22 cellular contexts compared by ENCODE assay signal in the genomic region with DNA sequence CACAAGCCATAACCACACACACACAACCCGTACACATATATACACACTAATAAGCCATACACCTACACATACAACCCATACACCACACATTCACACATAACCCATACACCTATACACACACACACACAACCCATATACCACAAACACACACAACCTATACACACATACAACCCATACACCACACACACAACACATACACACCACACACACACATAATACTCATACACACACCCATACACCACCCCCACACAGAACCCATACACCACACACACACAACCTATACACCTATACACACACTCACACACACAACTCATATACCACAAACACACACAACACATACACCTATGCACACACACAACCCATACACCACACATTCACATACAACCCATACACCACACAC. TPM values are rescaled to one million over a fixed set of nuclear protein-coding genes. Genes with fewer than 3 reads are reported as not detected.
A peak's percentile ranks its signal among the peaks of the same experiment; 100 is the strongest.
DNase-seq lines count a peak whose midpoint lies in the region; ATAC-seq, FAIRE-seq and TF ChIP-seq lines count a peak whose summit lies in the region.
"Had no signal": no experiment of that assay in that cellular context is flagged by ENCODE, and none has a peak within 500 bp of the region (broad histone marks: within the 10 kb centered on the region; RNA-seq: fewer than 3 reads in every experiment).

No MANE protein-coding gene starts in this region.

- H3K9me2 ChIP-seq in Karpas-422 (replicated peaks; ENCODE audit: insufficient read depth, low read length): no peaks in the 10 kb centered on the region

- CTCF ChIA-PET in activated CD4-positive, alpha-beta T cell treated with anti-CD3 and anti-CD28 coated beads, Interleukin-2, amount 10 ng/mL, durations not matched to agents 7 days and 5 days (lab: Charles Lee): no interaction called here
- CTCF ChIA-PET in GM12878 (lab: Yijun Ruan, JAX): no interaction called here

- POLR2A ChIA-PET in activated CD4-positive, alpha-beta T cell treated with anti-CD3 and anti-CD28 coated beads, Interleukin-2, amount 10 ng/mL, durations not matched to agents 7 days and 5 days (lab: Charles Lee): no interaction called here
- POLR2A ChIA-PET in GM12878 (lab: Charles Lee): no interaction called here

- H3K79me2 ChIP-seq in Karpas-422 (ENCODE audit: low read length) (peaks cover 4% of the 10 kb centered on the region; the same call in 1 of the 2 replicates), GM12878 (ENCODE audit: control insufficient read depth, insufficient read depth, low read length) (peaks cover 17% of the 10 kb centered on the region)

- H3K9ac ChIP-seq in Karpas-422 (ENCODE audit: low read length): peak overlapping the region; percentile 84
- H3K9ac ChIP-seq in GM12878 (ENCODE audit: control insufficient read depth, insufficient read depth, low read length): no peak overlapping the region

- peak overlapping the region; percentile 2 for H3K4me2 ChIP-seq in Karpas-422 (ENCODE audit: low read depth, low read length, poor library complexity, severe bottlenecking)
- H3K4me2 ChIP-seq in GM12878 (ENCODE audit: control insufficient read depth, insufficient read depth): no peak overlapping the region

- RAD21 ChIA-PET in GM12878 (lab: Charles Lee; ENCODE audit: unreplicated experiment): no interaction called here

- peak overlapping the region; percentile 3 for H3K27ac Mint-ChIP-seq in activated CD4-positive, alpha-beta T cell treated with anti-CD3 and anti-CD28 coated beads, Interleukin-2, amount 10 ng/mL, durations not matched to agents 7 days and 5 days
- peak overlapping the region; percentile 91 to 99 (median 96) for H3K27ac Mint-ChIP-seq in naive B cell
- peak overlapping the region in 1 of 2 donors; percentile 6 for H3K27ac Mint-ChIP-seq in activated naive CD4-positive, alpha-beta T cell treated with anti-CD3 and anti-CD28 coated beads, Interleukin-2, amount 50 U/mL, for 72 hours

- no peaks in the 10 kb centered on the region for H3K36me3 ChIP-seq in Karpas-422 (ENCODE audit: insufficient read depth, low read length)
- no peaks in the 10 kb centered on the region for H3K36me3 ChIP-seq in GM12878 (ENCODE audit: control insufficient read depth in 2 of 2, insufficient read depth in 2 of 2, low read length in 1 of 2)
- H3K36me3 ChIP-seq: BE2C, SJCRH30 had no signal

- WGBS in GM12878 (ENCODE audit: insufficient coverage, insufficient replicate concordance, low lambda C conversion rate, missing lambda C conversion rate): 100% methylated on average over 1 of the region's 1 CpG

- H3K27me3 ChIP-seq in Karpas-422 (ENCODE audit: low read length) (no peaks in the 10 kb centered on the region), GM12878 (replicated peaks in 1 of 2; ENCODE audit: control insufficient read depth in 2 of 2, insufficient read depth in 2 of 2, low read length in 1 of 2) (no peaks in the 10 kb centered on the region)
- H3K27me3 ChIP-seq: BE2C, SJCRH30 had no signal

- TF ChIP-seq CTCF in GM12878 (IDR thresholded peaks at IDR 0.05 in 2 of 3, conservative IDR thresholded peaks at IDR 0.05 in 1 of 3; ENCODE audit: control insufficient read depth in 2 of 3, extremely low read depth in 1 of 3, insufficient read depth in 1 of 3, low read depth in 3 of 3, low read length in 3 of 3): no peak

- SMC1A ChIA-PET in GM12878 (lab: Charles Lee; ENCODE audit: uncharacterized antibody, unreplicated experiment): no interaction called here

- no peak for TF ChIP-seq RAD21 in GM12878 (IDR thresholded peaks at IDR 0.05; ENCODE audit: insufficient read depth, low read depth, low read length)

- H3K36me3 Mint-ChIP-seq in activated CD4-positive, alpha-beta T cell treated with anti-CD3 and anti-CD28 coated beads, Interleukin-2, amount 10 ng/mL, durations not matched to agents 7 days and 5 days (ENCODE audit: low read depth): no peaks in the 10 kb centered on the region
- peaks cover 0 to 9% of the 10 kb centered on the region in 2 donors for H3K36me3 Mint-ChIP-seq in naive B cell
- H3K36me3 Mint-ChIP-seq in activated naive CD4-positive, alpha-beta T cell treated with anti-CD3 and anti-CD28 coated beads, Interleukin-2, amount 50 U/mL, for 72 hours: no peaks in the 10 kb centered on the region
- H3K36me3 Mint-ChIP-seq: CD4-positive, CD25-positive, alpha-beta regulatory T cell had no signal

- H3K27ac ChIP-seq in Karpas-422 (ENCODE audit: low read length) (peak overlapping the region; percentile 96), GM12878 (ENCODE audit: control insufficient read depth, insufficient read depth) (peak overlapping the region; percentile 81)
- H3K27ac ChIP-seq: 22Rv1, SJCRH30 had no signal

- in situ Hi-C loops in GM12878 (cut with MboI): no loop called here

- TF ChIP-seq EP300 in GM12878 (IDR thresholded peaks at IDR 0.05; ENCODE audit: borderline replicate concordance in 1 of 2, control insufficient read depth in 1 of 2, low read depth in 2 of 2, low read length in 2 of 2): no peak

- no peak for TF ChIP-seq POLR2A in GM12878 (IDR thresholded peaks at IDR 0.05; ENCODE audit: low read depth, low read length)

- FAIRE-seq in GM12878 (lab: Jason Lieb, UNC): no peak
- FAIRE-seq: G401.6 had no signal

- no peak for DNase-seq in activated CD4-positive, alpha-beta T cell treated with anti-CD3 and anti-CD28 coated beads, Interleukin-2, amount 10 ng/mL, durations not matched to agents 7 days and 5 days
- no peak for DNase-seq in activated CD4-positive, alpha-beta T cell treated with anti-CD3 and anti-CD28 coated beads, Interleukin-2, amount 50 U/mL, for 1 hour
- DNase-seq in Karpas-422: no peak
- DNase-seq in GM12878 (ENCODE audit: low read depth, low spot score): no peak
- no peak for DNase-seq in naive B cell
- DNase-seq in AG20443 (ENCODE audit: low spot score): no peak
- no peak for DNase-seq in activated naive CD4-positive, alpha-beta T cell treated with anti-CD3 and anti-CD28 coated beads, Interleukin-2, amount 50 U/mL, for 72 hours (ENCODE audit: low spot score in 2 of 2)
- no peak for DNase-seq in cerebellum (ENCODE audit: low spot score)
- DNase-seq: BE2C; CD4-positive, CD25-positive, alpha-beta regulatory T cell; COR-L47; DMS 273 treated with DMSO at 0.1 percent for 48 hours; DND-41; HCEC 1CT; NCI-H1417 treated with DMSO at 0.1 percent for 48 hours; NCI-H187 treated with DMSO at 0.1 percent for 48 hours; NCI-H226; NCI-H524; NCI-H82; SJCRH30 had no signal

- H3K27me3 Mint-ChIP-seq in activated CD4-positive, alpha-beta T cell treated with anti-CD3 and anti-CD28 coated beads, Interleukin-2, amount 10 ng/mL, durations not matched to agents 7 days and 5 days: no peaks in the 10 kb centered on the region
- H3K27me3 Mint-ChIP-seq in naive B cell: no peaks in the 10 kb centered on the region
- H3K27me3 Mint-ChIP-seq: CD4-positive, CD25-positive, alpha-beta regulatory T cell had no signal

- ATAC-seq in GM12878: no peak
- no peak for ATAC-seq in naive B cell (ENCODE audit: low read depth in 2 of 2)
- no peak for ATAC-seq in activated naive CD4-positive, alpha-beta T cell treated with anti-CD3 and anti-CD28 coated beads, Interleukin-2, amount 50 U/mL, for 72 hours

- H4K20me1 ChIP-seq in Karpas-422 (ENCODE audit: insufficient read depth, low read depth, low read length): no peaks in the 10 kb centered on the region
- H4K20me1 ChIP-seq in GM12878 (ENCODE audit: control insufficient read depth, insufficient read depth): no peaks in the 10 kb centered on the region

- BruUV-seq in GM12878 (replicated peaks; lab: Mats Ljungman, UMichigan): no TSS peak

- H3K4me3 Mint-ChIP-seq in activated CD4-positive, alpha-beta T cell treated with anti-CD3 and anti-CD28 coated beads, Interleukin-2, amount 10 ng/mL, durations not matched to agents 7 days and 5 days: no peak overlapping the region
- H3K4me3 Mint-ChIP-seq in naive B cell: peak overlapping the region; percentile 20 to 89 (median 58)

- H3K4me1 Mint-ChIP-seq in activated CD4-positive, alpha-beta T cell treated with anti-CD3 and anti-CD28 coated beads, Interleukin-2, amount 10 ng/mL, durations not matched to agents 7 days and 5 days: no peaks in the 10 kb centered on the region
- peaks cover 45 to 56% (median 56%) of the 10 kb centered on the region in 3 donors for H3K4me1 Mint-ChIP-seq in naive B cell

- intact Hi-C loops in GM12878 (cut with micrococcal nuclease; ENCODE audit: unreplicated experiment): no loop called here

- H3K9me3 ChIP-seq in Karpas-422 (ENCODE audit: low read length) (no peaks in the 10 kb centered on the region), GM12878 (replicated peaks; ENCODE audit: control insufficient read depth, insufficient read depth, low read length) (no peaks in the 10 kb centered on the region)

- H3K4me3 ChIP-seq in Karpas-422 (ENCODE audit: low read length): no peak overlapping the region
- no peak overlapping the region for H3K4me3 ChIP-seq in GM12878
- H3K4me3 ChIP-seq: SJCRH30 had no signal

- H3K4me1 ChIP-seq in Karpas-422 (ENCODE audit: low read length) (peaks cover 81% of the 10 kb centered on the region), GM12878 (ENCODE audit: control insufficient read depth, insufficient read depth, low read length) (peaks cover 54% of the 10 kb centered on the region)
- H3K4me1 ChIP-seq: BE2C, SJCRH30 had no signal

- peaks cover 28% of the 10 kb centered on the region for H3K9me3 Mint-ChIP-seq in activated CD4-positive, alpha-beta T cell treated with anti-CD3 and anti-CD28 coated beads, Interleukin-2, amount 10 ng/mL, durations not matched to agents 7 days and 5 days
- peaks cover 0 to 22% (median 0%) of the 10 kb centered on the region in 7 donors for H3K9me3 Mint-ChIP-seq in naive B cell
- peaks cover 0 to 32% of the 10 kb centered on the region in 2 donors for H3K9me3 Mint-ChIP-seq in activated naive CD4-positive, alpha-beta T cell treated with anti-CD3 and anti-CD28 coated beads, Interleukin-2, amount 50 U/mL, for 72 hours

- H2AFZ ChIP-seq in Karpas-422 (ENCODE audit: low read length) (no peak overlapping the region), GM12878 (ENCODE audit: control insufficient read depth, low read depth, low read length) (no peak overlapping the region)

RNA-seq across cellular contexts. Expression of gene TMEM121, which starts 44.1 kb away (rescaled TPM):
- total RNA-seq in activated CD4-positive, alpha-beta T cell treated with anti-CD3 and anti-CD28 coated beads, Interleukin-2, amount 10 ng/mL, durations not matched to agents 7 days and 5 days: 1 to 10 TPM; 4.6 TPM
- total RNA-seq in Karpas-422 (2014; rRNA removed; shearing (Covaris generic); ENCODE audit: low replicate concordance): 0.18 TPM in 1 of 2 replicates, not detected in the other
- 2.2 and 2.7 TPM in 2 replicates for total RNA-seq in GM12878 (2013; cell fraction: nucleolus; rRNA removed)
- total RNA-seq in GM12878 (2014; rRNA removed) (4.9 and 6.6 TPM in 2 replicates), GM12878 (2014; rRNA removed; fragmentation: Illumina TruSeq; extraction: Trizol) (0.09 and 0.13 TPM in 2 replicates), GM12878 (2021) (3.2 and 3.4 TPM in 2 replicates), cerebellum (12.5 TPM)
- not detected for polyA plus RNA-seq in GM12878 (2011; ENCODE audit: low read depth)
- polyA plus RNA-seq in GM12878 (2011; rRNA removed) (0.04 TPM in 1 of 2 replicates, not detected in the other), GM12878 (2014; fragmentation: Illumina TruSeq; extraction: Trizol) (not detected in 2 replicates), GM12878 (2014; fragmentation: Nextera tagmentation; extraction: Ambion mirVana) (under 1 TPM in 1 of 2 experiments, not detected in 1; 0.27 TPM), GM12878 (2014; rRNA removed) (3.1 and 4.9 TPM in 2 replicates), GM12878 (2016; fragmentation: Nextera tagmentation; extraction: Ambion mirVana) (1 to 10 TPM in 1 of 2 experiments, under 1 TPM in 1; 0.49 to 1.9 TPM), naive B cell (ENCODE audit: low read depth in 6 of 6) (1 to 10 TPM; 1.4 to 3.3 (median 1.9) TPM)
- 0.13 TPM in 1 of 2 replicates, not detected in the other for polyA plus RNA-seq in GM12878 (2011; cell fraction: cytosol; rRNA removed)
- polyA plus RNA-seq in GM12878 (2011; cell fraction: nucleus; rRNA removed): 0.07 and 0.12 TPM in 2 replicates
- 0.30 and 0.35 TPM in 2 replicates for polyA plus RNA-seq in GM12878 (2012)
- polyA minus RNA-seq in GM12878 (2011; rRNA and poly(A)+ RNA removed): not detected in 2 replicates
- polyA minus RNA-seq in GM12878 (2011; cell fraction: cytosol; rRNA and poly(A)+ RNA removed): not detected in 2 replicates
- 0.12 and 0.29 TPM in 2 replicates for polyA minus RNA-seq in GM12878 (2011; cell fraction: nucleus; rRNA and poly(A)+ RNA removed)
- 10 to 100 TPM in 1 of 2 donors, 1 to 10 TPM in 1; 2.2 to 10.2 TPM for total RNA-seq in activated naive CD4-positive, alpha-beta T cell treated with anti-CD3 and anti-CD28 coated beads, Interleukin-2, amount 50 U/mL, for 72 hours
